ENCODE assay signal across 8 cellular contexts in genomic region chr1:148679050-148679786, GRCh38.
DNase-seq lines count a peak whose midpoint lies in the region; ATAC-seq and TF ChIP-seq lines count a peak whose summit lies in the region.
"Not testable (repeated sequence)": the region's sequence is repeated elsewhere in the genome, so short reads cannot be mapped to it uniquely, and the experiment has no call there.

No MANE protein-coding gene starts in this region.

- H3K36me3 Mint-ChIP-seq in activated T-cell treated with anti-CD3 and anti-CD28 coated beads, Interleukin-2, amount 50 U/mL, for 24 hours (ENCODE audit: low read depth) = not testable (repeated sequence)

- not testable (repeated sequence) for H3K9me3 ChIP-seq in SJSA1 (replicated peaks); heart right ventricle; muscle layer of colon (ENCODE audit: low read length)

- not testable (repeated sequence) for H3K27ac ChIP-seq in SJSA1
- H3K27ac ChIP-seq in heart right ventricle (peak overlapping the region in 1 of 10 donors; percentile 85), muscle layer of colon (ENCODE audit: low read depth, low read length) (peak overlapping the region; percentile 52)

- H3K27me3 Mint-ChIP-seq in activated T-cell treated with anti-CD3 and anti-CD28 coated beads, Interleukin-2, amount 50 U/mL, for 24 hours = not testable (repeated sequence)

- not testable (repeated sequence) for H3K4me1 ChIP-seq in SJSA1 (replicated peaks); heart right ventricle; muscle layer of colon (ENCODE audit: insufficient read depth, low read length)

- ATAC-seq in HG02642 (IDR thresholded peaks at IDR 0.05; ENCODE audit: poor library complexity, unreplicated experiment) (peak; percentile 13), heart right ventricle (peak in 2 of 8 donors; percentile 49 to 61)

- not testable (repeated sequence) for TF ChIP-seq CTCF in BJ (IDR thresholded peaks at IDR 0.05; ENCODE audit: insufficient read depth, low read depth, low read length); heart right ventricle (IDR thresholded peaks at IDR 0.05)

- CTCF ChIA-PET in BJ (lab: Yijun Ruan, JAX) = not testable (repeated sequence)

- 0 to 1% methylated on average over 19 to 30 of the region's 77 CpGs for WGBS in heart right ventricle, 2 donors

- H3K9ac ChIP-seq in muscle layer of colon (ENCODE audit: low read length) = not testable (repeated sequence)

- DNase-seq in BJ (ENCODE audit: low read depth) = not testable (repeated sequence)
- DNase-seq in SJSA1 (ENCODE audit: low read depth in 1 of 2, low spot score in 2 of 2) (peak; percentile 44 to 46), cerebellar cortex (ENCODE audit: low spot score) (peak; percentile 6), heart right ventricle (peak in 1 of 2 donors; percentile 61)
- peak; percentile 65 for DNase-seq in activated T-cell treated with anti-CD3 and anti-CD28 coated beads, Interleukin-2, amount 50 U/mL, for 24 hours
- DNase-seq in stimulated activated CD4-positive, alpha-beta T cell treated with anti-CD3 and anti-CD28 coated beads, Interleukin-2, amount 100 ng/mL, for 48 hours = peak; percentile 10 to 23

- H3K27me3 ChIP-seq in BJ (ENCODE audit: control insufficient read depth, insufficient read depth, low read length); SJSA1 (replicated peaks); heart right ventricle; muscle layer of colon (ENCODE audit: control insufficient read depth in 1 of 2, insufficient read depth in 2 of 2, low read length in 2 of 2): not testable (repeated sequence)

- H3K4me3 ChIP-seq in BJ (ENCODE audit: low read depth, low read length) (peak overlapping the region; percentile 52), SJSA1 (peak overlapping the region; percentile 42), heart right ventricle (peak overlapping the region in 6 of 10 donors; percentile 28 to 62 (median 50))
- not testable (repeated sequence) for H3K4me3 ChIP-seq in muscle layer of colon (ENCODE audit: low read depth in 1 of 2, low read length in 2 of 2)

- POLR2A ChIA-PET in BJ (lab: Charles Lee) = not testable (repeated sequence)

- H3K9me3 Mint-ChIP-seq in activated T-cell treated with anti-CD3 and anti-CD28 coated beads, Interleukin-2, amount 50 U/mL, for 24 hours = not testable (repeated sequence)

- H3K4me1 Mint-ChIP-seq in activated T-cell treated with anti-CD3 and anti-CD28 coated beads, Interleukin-2, amount 50 U/mL, for 24 hours (ENCODE audit: low read depth) = not testable (repeated sequence)

- H3K4me3 Mint-ChIP-seq in activated T-cell treated with anti-CD3 and anti-CD28 coated beads, Interleukin-2, amount 50 U/mL, for 24 hours = peak overlapping the region; percentile 73

- not testable (repeated sequence) for H3K27ac Mint-ChIP-seq in activated T-cell treated with anti-CD3 and anti-CD28 coated beads, Interleukin-2, amount 50 U/mL, for 24 hours

- intact Hi-C loops in heart right ventricle (cut with DNase I) = not testable (repeated sequence)

- H3K36me3 ChIP-seq in BJ (ENCODE audit: control insufficient read depth, insufficient read depth, low read length); SJSA1; heart right ventricle; muscle layer of colon (ENCODE audit: insufficient read depth, low read length): not testable (repeated sequence)
